ENCODE assay signal across 34 cellular contexts in genomic region chr5:174243904-174244303, GRCh38.
"Had no signal": no experiment of that assay in that cellular context is flagged by ENCODE, and none has a peak within 500 bp of the region (broad histone marks: within the 10 kb centered on the region; RNA-seq: fewer than 3 reads in every experiment).

No MANE protein-coding gene starts in this region.

- H3K4me3 ChIP-seq: adrenal gland, body of pancreas, breast epithelium had no signal

- H3K9me3 Mint-ChIP-seq: activated naive CD4-positive, alpha-beta T cell treated with anti-CD3 and anti-CD28 coated beads for 36 hours had no signal

- DNase-seq: activated B cell treated with CpG ODN at 0.5 μM for 24 hours; activated CD4-positive, alpha-beta memory T cell treated with anti-CD3 and anti-CD28 coated beads for 36 hours; activated CD4-positive, alpha-beta T cell treated with anti-CD3 and anti-CD28 coated beads for 4 hours; activated CD4-positive, alpha-beta T cell treated with anti-CD3 and anti-CD28 coated beads, Interleukin-2, amount 10 ng/mL, durations not matched to agents 24 days and 14 days; activated CD4-positive, alpha-beta T cell treated with anti-CD3 and anti-CD28 coated beads, Interleukin-2, amount 50 U/mL, for 1 hour; activated CD4-positive, alpha-beta T cell treated with anti-CD3 and anti-CD28 coated beads, Interleukin-2, amount 50 U/mL, for 4 hours; activated CD4-positive, CD25-positive, alpha-beta regulatory T cell treated with anti-CD3 and anti-CD28 coated beads, Interleukin-2, amount 50 U/mL, for 72 hours; activated CD8-positive, alpha-beta memory T cell treated with anti-CD3 and anti-CD28 coated beads, Interleukin-2, amount 50 U/mL, for 4 hours; activated CD8-positive, alpha-beta T cell treated with anti-CD3 and anti-CD28 coated beads for 36 hours; activated effector memory CD4-positive, alpha-beta T cell treated with anti-CD3 and anti-CD28 coated beads, Interleukin-2, amount 50 U/mL, for 16 hours; activated gamma-delta T cell treated with Interleukin-2 at 50 U/mL for 16 hours; activated naive CD4-positive, alpha-beta T cell; activated naive CD4-positive, alpha-beta T cell treated with anti-CD3 and anti-CD28 coated beads for 36 hours; activated naive CD8-positive, alpha-beta T cell treated with anti-CD3 and anti-CD28 coated beads for 36 hours; activated T-cell treated with anti-CD3 and anti-CD28 coated beads for 4 hours; activated T-cell treated with anti-CD3 and anti-CD28 coated beads, Interleukin-2, amount 50 U/mL, for 1 hour; activated T-cell treated with anti-CD3 and anti-CD28 coated beads, Interleukin-2, amount 50 U/mL, for 4 hours; activated T-cell treated with anti-CD3 and anti-CD28 coated beads, Interleukin-2, amount 50 U/mL, for 72 hours; adrenal gland; amniotic stem cell; aorta; body of pancreas; brain microvascular endothelial cell; central memory CD4-positive, alpha-beta T cell; T-helper 1 cell; T-helper 2 cell; T-helper 9 cell had no signal

- H3K4me1 Mint-ChIP-seq: activated B cell treated with CpG ODN at 0.5 μM for 24 hours; activated CD4-positive, alpha-beta T cell treated with anti-CD3 and anti-CD28 coated beads, Interleukin-2, amount 10 ng/mL, durations not matched to agents 24 days and 14 days; activated naive CD8-positive, alpha-beta T cell treated with anti-CD3 and anti-CD28 coated beads for 36 hours; activated T-helper 17 cell treated with anti-CD3 and anti-CD28 coated beads, Interleukin-2, amount 50 U/mL, for 72 hours had no signal

- ATAC-seq: activated CD8-positive, alpha-beta T cell treated with anti-CD3 and anti-CD28 coated beads for 36 hours; activated naive CD4-positive, alpha-beta T cell treated with anti-CD3 and anti-CD28 coated beads, Interleukin-2, amount 50 U/mL, for 72 hours; activated T-cell treated with anti-CD3 and anti-CD28 coated beads, Interleukin-2, amount 50 U/mL, for 4 hours; activated T-cell treated with anti-CD3 and anti-CD28 coated beads, Interleukin-2, amount 50 U/mL, for 72 hours; activated T-helper 17 cell treated with anti-CD3 and anti-CD28 coated beads, Interleukin-2, amount 50 U/mL, for 72 hours; body of pancreas had no signal

- H3K4me3 Mint-ChIP-seq: activated B cell treated with CpG ODN at 0.5 μM for 24 hours; activated CD4-positive, alpha-beta memory T cell treated with anti-CD3 and anti-CD28 coated beads for 36 hours; activated CD4-positive, alpha-beta T cell treated with anti-CD3 and anti-CD28 coated beads, Interleukin-2, amount 10 ng/mL, durations not matched to agents 24 days and 14 days; activated CD8-positive, alpha-beta T cell treated with anti-CD3 and anti-CD28 coated beads for 36 hours; activated naive CD4-positive, alpha-beta T cell treated with anti-CD3 and anti-CD28 coated beads for 36 hours; activated naive CD8-positive, alpha-beta T cell treated with anti-CD3 and anti-CD28 coated beads for 36 hours; activated T-cell treated with anti-CD3 and anti-CD28 coated beads, Interleukin-2, amount 50 U/mL, for 4 hours; activated T-cell treated with anti-CD3 and anti-CD28 coated beads, Interleukin-2, amount 50 U/mL, for 72 hours; activated T-helper 1 cell treated with anti-CD3 and anti-CD28 coated beads, Interleukin-12 subunit alpha, Interleukin-12 subunit beta, Interleukin-2, Interleukin-4 antibody, amounts not matched to agents 30 ng/mL and 10 ng/mL and 1 ng/mL, durations not matched to agents 14 hours and 24 hours and 36 hours; activated T-helper 17 cell treated with anti-CD3 and anti-CD28 coated beads, Interleukin-2, amount 50 U/mL, for 72 hours; T-helper 1 cell treated with Interleukin-12 subunit alpha and Interleukin-12 subunit beta and Interleukin-4 antibody, amounts not matched to agents 30 μg/mL and 1 μg/mL, for 36 hours; T-helper 2 cell treated with Interferon-gamma antibody and Interleukin-4, amounts not matched to agents 5 μg/mL and 100 μg/mL, for 36 hours had no signal

- H3K27ac Mint-ChIP-seq: activated B cell treated with CpG ODN at 0.5 μM for 24 hours; activated CD4-positive, alpha-beta memory T cell treated with anti-CD3 and anti-CD28 coated beads for 36 hours; activated CD4-positive, alpha-beta T cell treated with anti-CD3 and anti-CD28 coated beads, Interleukin-2, amount 10 ng/mL, durations not matched to agents 24 days and 14 days; activated CD8-positive, alpha-beta T cell treated with anti-CD3 and anti-CD28 coated beads for 36 hours; activated naive CD4-positive, alpha-beta T cell treated with anti-CD3 and anti-CD28 coated beads for 36 hours; activated naive CD4-positive, alpha-beta T cell treated with anti-CD3 and anti-CD28 coated beads, Interleukin-2, amount 50 U/mL, for 72 hours; activated naive CD8-positive, alpha-beta T cell treated with anti-CD3 and anti-CD28 coated beads for 36 hours; activated T-cell treated with anti-CD3 and anti-CD28 coated beads, Interleukin-2, amount 50 U/mL, for 72 hours; activated T-helper 1 cell treated with anti-CD3 and anti-CD28 coated beads, Interleukin-12 subunit alpha, Interleukin-12 subunit beta, Interleukin-2, Interleukin-4 antibody, amounts not matched to agents 30 ng/mL and 10 ng/mL and 1 ng/mL, durations not matched to agents 14 hours and 24 hours and 36 hours; activated T-helper 17 cell treated with anti-CD3 and anti-CD28 coated beads, Interleukin-2, amount 50 U/mL, for 72 hours; T-helper 1 cell treated with Interleukin-12 subunit alpha and Interleukin-12 subunit beta and Interleukin-4 antibody, amounts not matched to agents 30 μg/mL and 1 μg/mL, for 36 hours; T-helper 2 cell treated with Interferon-gamma antibody and Interleukin-4, amounts not matched to agents 5 μg/mL and 100 μg/mL, for 36 hours had no signal

- H3K36me3 ChIP-seq: adrenal gland, brain microvascular endothelial cell, breast epithelium had no signal

- H3K36me3 Mint-ChIP-seq: activated CD4-positive, alpha-beta memory T cell treated with anti-CD3 and anti-CD28 coated beads for 36 hours; activated naive CD8-positive, alpha-beta T cell treated with anti-CD3 and anti-CD28 coated beads for 36 hours had no signal

- H3K27ac ChIP-seq: adrenal gland, body of pancreas, brain microvascular endothelial cell, breast epithelium, VCaP had no signal

- H3K9me3 ChIP-seq: adrenal gland, body of pancreas had no signal

- H3K4me1 ChIP-seq: adrenal gland, body of pancreas, breast epithelium had no signal

- H3K27me3 Mint-ChIP-seq: activated CD4-positive, alpha-beta T cell treated with anti-CD3 and anti-CD28 coated beads, Interleukin-2, amount 10 ng/mL, durations not matched to agents 24 days and 14 days had no signal
